32 cellular contexts compared by ENCODE assay signal in the genomic region with DNA sequence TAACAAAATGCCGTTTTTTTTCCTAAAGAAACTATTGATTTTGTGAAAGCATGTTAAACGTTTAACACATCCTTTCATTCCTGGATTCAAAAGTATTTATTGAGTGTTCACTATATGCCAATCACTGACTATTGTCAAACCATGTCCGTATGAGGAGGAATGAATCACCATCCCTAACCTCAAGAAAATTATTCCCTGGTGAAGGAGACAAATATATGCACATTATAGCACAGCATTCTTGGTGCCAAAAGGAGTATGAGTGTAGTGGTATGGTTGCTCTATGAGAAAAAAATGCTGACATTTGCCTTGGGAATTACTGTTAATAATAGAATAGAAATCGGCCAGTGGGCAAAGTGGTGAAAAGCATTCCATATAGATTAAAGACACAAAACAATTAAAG.
"Had no signal": no experiment of that assay in that cellular context is flagged by ENCODE, and none has a peak within 500 bp of the region (broad histone marks: within the 10 kb centered on the region; RNA-seq: fewer than 3 reads in every experiment).

No MANE protein-coding gene starts in this region.

- FAIRE-seq: colon had no signal

- H3K9me3 ChIP-seq: esophagus squamous epithelium, gastroesophageal sphincter had no signal

- H3K4me3 Mint-ChIP-seq: activated CD4-positive, alpha-beta memory T cell treated with anti-CD3 and anti-CD28 coated beads for 36 hours; activated CD4-positive, alpha-beta T cell treated with anti-CD3 and anti-CD28 coated beads for 36 hours; activated CD4-positive, alpha-beta T cell treated with anti-CD3 and anti-CD28 coated beads, Interleukin-2, amount 10 ng/mL, durations not matched to agents 24 days and 14 days; activated CD8-positive, alpha-beta memory T cell treated with anti-CD3 and anti-CD28 coated beads, Interleukin-2, amount 10 ng/mL, durations not matched to agents 7 days and 5 days; activated CD8-positive, alpha-beta T cell treated with anti-CD3 and anti-CD28 coated beads, Interleukin-2, amount 10 ng/mL, durations not matched to agents 7 days and 5 days; activated naive CD4-positive, alpha-beta T cell treated with anti-CD3 and anti-CD28 coated beads for 36 hours; activated naive CD4-positive, alpha-beta T cell treated with anti-CD3 and anti-CD28 coated beads, Interleukin-2, amount 50 U/mL, for 24 hours; activated naive CD8-positive, alpha-beta T cell treated with anti-CD3 and anti-CD28 coated beads for 36 hours; activated naive CD8-positive, alpha-beta T cell treated with anti-CD3 and anti-CD28 coated beads, Interleukin-2, amount 50 U/mL, for 24 hours; activated T-helper 1 cell treated with anti-CD3 and anti-CD28 coated beads, Interleukin-12 subunit alpha, Interleukin-12 subunit beta, Interleukin-2, Interleukin-4 antibody, amounts not matched to agents 30 ng/mL and 10 ng/mL and 1 ng/mL, durations not matched to agents 14 hours and 24 hours and 36 hours had no signal

- H3K27me3 Mint-ChIP-seq: activated CD4-positive, alpha-beta memory T cell treated with anti-CD3 and anti-CD28 coated beads for 36 hours; activated CD4-positive, alpha-beta T cell treated with anti-CD3 and anti-CD28 coated beads for 36 hours; activated CD4-positive, alpha-beta T cell treated with anti-CD3 and anti-CD28 coated beads, Interleukin-2, amount 10 ng/mL, durations not matched to agents 24 days and 14 days; activated CD8-positive, alpha-beta memory T cell treated with anti-CD3 and anti-CD28 coated beads, Interleukin-2, amount 10 ng/mL, durations not matched to agents 7 days and 5 days; activated naive CD4-positive, alpha-beta T cell treated with anti-CD3 and anti-CD28 coated beads, Interleukin-2, amount 50 U/mL, for 24 hours; activated naive CD8-positive, alpha-beta T cell treated with anti-CD3 and anti-CD28 coated beads for 36 hours; activated naive CD8-positive, alpha-beta T cell treated with anti-CD3 and anti-CD28 coated beads, Interleukin-2, amount 50 U/mL, for 24 hours had no signal

- H3K4me1 ChIP-seq: adrenal gland, esophagus squamous epithelium, gastroesophageal sphincter, heart right ventricle had no signal

- H3K36me3 Mint-ChIP-seq: activated CD4-positive, alpha-beta memory T cell treated with anti-CD3 and anti-CD28 coated beads for 36 hours; activated CD8-positive, alpha-beta memory T cell treated with anti-CD3 and anti-CD28 coated beads, Interleukin-2, amount 10 ng/mL, durations not matched to agents 7 days and 5 days; activated naive CD4-positive, alpha-beta T cell treated with anti-CD3 and anti-CD28 coated beads, Interleukin-2, amount 50 U/mL, for 24 hours; activated naive CD8-positive, alpha-beta T cell treated with anti-CD3 and anti-CD28 coated beads for 36 hours had no signal

- H3K27me3 ChIP-seq: adrenal gland, brain microvascular endothelial cell, esophagus squamous epithelium, gastroesophageal sphincter, heart right ventricle had no signal

- H3K27ac ChIP-seq: adrenal gland, brain microvascular endothelial cell, epithelial cell of prostate, esophagus squamous epithelium, gastroesophageal sphincter, heart right ventricle had no signal

- H3K9me3 Mint-ChIP-seq: activated CD4-positive, alpha-beta memory T cell treated with anti-CD3 and anti-CD28 coated beads for 36 hours; activated CD4-positive, alpha-beta T cell treated with anti-CD3 and anti-CD28 coated beads, Interleukin-2, amount 10 ng/mL, durations not matched to agents 24 days and 14 days; activated naive CD4-positive, alpha-beta T cell treated with anti-CD3 and anti-CD28 coated beads for 36 hours; activated naive CD4-positive, alpha-beta T cell treated with anti-CD3 and anti-CD28 coated beads, Interleukin-2, amount 50 U/mL, for 24 hours; activated naive CD8-positive, alpha-beta T cell treated with anti-CD3 and anti-CD28 coated beads for 36 hours; activated naive CD8-positive, alpha-beta T cell treated with anti-CD3 and anti-CD28 coated beads, Interleukin-2, amount 50 U/mL, for 24 hours; activated T-helper 1 cell treated with anti-CD3 and anti-CD28 coated beads, Interleukin-12 subunit alpha, Interleukin-12 subunit beta, Interleukin-2, Interleukin-4 antibody, amounts not matched to agents 30 ng/mL and 10 ng/mL and 1 ng/mL, durations not matched to agents 14 hours and 24 hours and 36 hours; activated T-helper 2 cell treated with anti-CD3 and anti-CD28 coated beads, Interferon-gamma antibody, Interleukin-2, Interleukin-4, amounts not matched to agents 10 μg/mL and 5 μg/mL and 100 μg/mL, durations not matched to agents 14 hours and 24 hours and 36 hours had no signal

- DNase-seq: activated CD4-positive, alpha-beta memory T cell treated with anti-CD3 and anti-CD28 coated beads for 36 hours; activated CD4-positive, alpha-beta T cell treated with anti-CD3 and anti-CD28 coated beads for 36 hours; activated CD4-positive, alpha-beta T cell treated with anti-CD3 and anti-CD28 coated beads, Interleukin-2, amount 10 ng/mL, durations not matched to agents 24 days and 14 days; activated CD4-positive, CD25-positive, alpha-beta regulatory T cell; activated CD4-positive, CD25-positive, alpha-beta regulatory T cell treated with anti-CD3 and anti-CD28 coated beads, Interleukin-2, amount 50 U/mL, for 72 hours; activated CD8-positive, alpha-beta memory T cell treated with anti-CD3 and anti-CD28 coated beads, Interleukin-2, amount 10 ng/mL, durations not matched to agents 7 days and 5 days; activated CD8-positive, alpha-beta memory T cell treated with anti-CD3 and anti-CD28 coated beads, Interleukin-2, amount 50 U/mL, for 4 hours; activated CD8-positive, alpha-beta T cell treated with anti-CD3 and anti-CD28 coated beads, Interleukin-2, amount 10 ng/mL, durations not matched to agents 7 days and 5 days; activated effector memory CD4-positive, alpha-beta T cell treated with anti-CD3 and anti-CD28 coated beads, Interleukin-2, amount 50 U/mL, for 16 hours; activated naive CD4-positive, alpha-beta T cell treated with anti-CD3 and anti-CD28 coated beads for 36 hours; activated naive CD8-positive, alpha-beta T cell treated with anti-CD3 and anti-CD28 coated beads for 36 hours; activated naive CD8-positive, alpha-beta T cell treated with anti-CD3 and anti-CD28 coated beads, Interleukin-2, amount 50 U/mL, for 24 hours; activated T-cell treated with anti-CD3 and anti-CD28 coated beads, Interleukin-2, amount 50 U/mL, for 1 hour; activated T-cell treated with anti-CD3 and anti-CD28 coated beads, Interleukin-2, amount 50 U/mL, for 48 hours; adrenal gland; amygdala; aorta; brain microvascular endothelial cell; caudate nucleus; cortex of kidney; dermis blood vessel endothelial cell; effector CD8-positive, alpha-beta T cell; esophagus squamous epithelium; foreskin melanocyte; heart right ventricle; T-helper 2 cell had no signal

- H3K4me1 Mint-ChIP-seq: activated CD4-positive, alpha-beta T cell treated with anti-CD3 and anti-CD28 coated beads for 36 hours; activated CD4-positive, alpha-beta T cell treated with anti-CD3 and anti-CD28 coated beads, Interleukin-2, amount 10 ng/mL, durations not matched to agents 24 days and 14 days; activated CD8-positive, alpha-beta memory T cell treated with anti-CD3 and anti-CD28 coated beads, Interleukin-2, amount 10 ng/mL, durations not matched to agents 7 days and 5 days; activated naive CD4-positive, alpha-beta T cell treated with anti-CD3 and anti-CD28 coated beads, Interleukin-2, amount 50 U/mL, for 24 hours; activated naive CD8-positive, alpha-beta T cell treated with anti-CD3 and anti-CD28 coated beads for 36 hours; activated naive CD8-positive, alpha-beta T cell treated with anti-CD3 and anti-CD28 coated beads, Interleukin-2, amount 50 U/mL, for 24 hours had no signal

- ATAC-seq: activated CD4-positive, alpha-beta T cell treated with anti-CD3 and anti-CD28 coated beads for 36 hours; activated CD8-positive, alpha-beta memory T cell treated with anti-CD3 and anti-CD28 coated beads, Interleukin-2, amount 10 ng/mL, durations not matched to agents 7 days and 5 days; activated CD8-positive, alpha-beta T cell treated with anti-CD3 and anti-CD28 coated beads, Interleukin-2, amount 10 ng/mL, durations not matched to agents 7 days and 5 days; activated naive CD8-positive, alpha-beta T cell treated with anti-CD3 and anti-CD28 coated beads, Interleukin-2, amount 50 U/mL, for 24 hours; gastroesophageal sphincter; heart right ventricle had no signal

- H3K36me3 ChIP-seq: adrenal gland, brain microvascular endothelial cell, esophagus squamous epithelium, gastroesophageal sphincter, heart right ventricle had no signal

- H3K4me3 ChIP-seq: adrenal gland, esophagus squamous epithelium, gastroesophageal sphincter, heart right ventricle had no signal

- H3K27ac Mint-ChIP-seq: activated CD4-positive, alpha-beta memory T cell treated with anti-CD3 and anti-CD28 coated beads for 36 hours; activated CD4-positive, alpha-beta T cell treated with anti-CD3 and anti-CD28 coated beads for 36 hours; activated CD4-positive, alpha-beta T cell treated with anti-CD3 and anti-CD28 coated beads, Interleukin-2, amount 10 ng/mL, durations not matched to agents 24 days and 14 days; activated CD8-positive, alpha-beta memory T cell treated with anti-CD3 and anti-CD28 coated beads, Interleukin-2, amount 10 ng/mL, durations not matched to agents 7 days and 5 days; activated CD8-positive, alpha-beta T cell treated with anti-CD3 and anti-CD28 coated beads, Interleukin-2, amount 10 ng/mL, durations not matched to agents 7 days and 5 days; activated naive CD4-positive, alpha-beta T cell treated with anti-CD3 and anti-CD28 coated beads for 36 hours; activated naive CD4-positive, alpha-beta T cell treated with anti-CD3 and anti-CD28 coated beads, Interleukin-2, amount 50 U/mL, for 24 hours; activated naive CD8-positive, alpha-beta T cell treated with anti-CD3 and anti-CD28 coated beads for 36 hours; activated naive CD8-positive, alpha-beta T cell treated with anti-CD3 and anti-CD28 coated beads, Interleukin-2, amount 50 U/mL, for 24 hours; activated T-helper 1 cell treated with anti-CD3 and anti-CD28 coated beads, Interleukin-12 subunit alpha, Interleukin-12 subunit beta, Interleukin-2, Interleukin-4 antibody, amounts not matched to agents 30 ng/mL and 10 ng/mL and 1 ng/mL, durations not matched to agents 14 hours and 24 hours and 36 hours; activated T-helper 2 cell treated with anti-CD3 and anti-CD28 coated beads, Interferon-gamma antibody, Interleukin-2, Interleukin-4, amounts not matched to agents 10 μg/mL and 5 μg/mL and 100 μg/mL, durations not matched to agents 14 hours and 24 hours and 36 hours had no signal
